18 cellular contexts compared by ENCODE assay signal in the genomic region with DNA sequence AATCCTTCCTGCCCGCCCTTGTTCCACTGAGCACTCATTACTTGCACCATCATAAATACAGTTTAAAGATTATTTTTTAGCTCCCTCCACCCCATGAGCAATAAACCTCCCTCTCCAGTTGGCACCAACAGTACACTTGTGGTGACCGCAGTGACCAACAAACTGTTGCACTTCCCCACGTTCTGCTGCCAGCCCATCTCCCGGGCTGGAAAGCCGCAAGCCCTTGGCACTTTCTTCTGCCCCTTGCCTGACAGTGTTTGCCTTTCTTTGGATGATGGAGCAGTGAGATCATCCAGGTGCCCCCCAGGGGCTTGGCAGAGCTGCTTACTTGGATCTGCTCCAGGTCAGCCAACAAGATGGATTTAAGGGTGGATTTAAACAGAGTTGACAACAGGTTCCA. TPM values are rescaled to one million over a fixed set of nuclear protein-coding genes. Genes with fewer than 3 reads are reported as not detected.
DNase-seq lines count a peak whose midpoint lies in the region; ATAC-seq and TF ChIP-seq lines count a peak whose summit lies in the region.
"Had no signal": no experiment of that assay in that cellular context is flagged by ENCODE, and none has a peak within 500 bp of the region (broad histone marks: within the 10 kb centered on the region; RNA-seq: fewer than 3 reads in every experiment).

No MANE protein-coding gene starts in this region.

- peaks cover 89% of the 10 kb centered on the region for H3K27me3 ChIP-seq in PC-9 (ENCODE audit: insufficient read depth, low read depth)
- H3K27me3 ChIP-seq: SJSA1 had no signal

- CTCF ChIA-PET in PC-9 (lab: Charles Lee): no interaction called here

- TF ChIP-seq CTCF in natural killer cell (IDR thresholded peaks at IDR 0.05) (no peak), PC-9 (conservative IDR thresholded peaks at IDR 0.05) (no peak)

- no peaks in the 10 kb centered on the region for H3F3A ChIP-seq in PC-9 (ENCODE audit: insufficient read depth, low read depth)

- H3K36me3 Mint-ChIP-seq in natural killer cell treated with Interleukin-12 subunit alpha and Interleukin-12 subunit beta and Interleukin-15 and Interleukin-18, amount 100 ng/mL, for 72 hours: no peaks in the 10 kb centered on the region
- no peaks in the 10 kb centered on the region for H3K36me3 Mint-ChIP-seq in natural killer cell
- H3K36me3 Mint-ChIP-seq: activated naive CD8-positive, alpha-beta T cell treated with anti-CD3 and anti-CD28 coated beads for 36 hours had no signal

- H3K27me3 Mint-ChIP-seq in natural killer cell treated with Interleukin-12 subunit alpha and Interleukin-12 subunit beta and Interleukin-15 and Interleukin-18, amount 100 ng/mL, for 72 hours: peaks cover 23 to 47% of the 10 kb centered on the region in 2 donors
- H3K27me3 Mint-ChIP-seq in natural killer cell (ENCODE audit: low read depth in 2 of 2): peaks cover 12 to 17% of the 10 kb centered on the region in 2 donors

- no peak overlapping the region for H3K4me3 Mint-ChIP-seq in natural killer cell treated with Interleukin-12 subunit alpha and Interleukin-12 subunit beta and Interleukin-15 and Interleukin-18, amount 100 ng/mL, for 72 hours
- no peak overlapping the region for H3K4me3 Mint-ChIP-seq in natural killer cell
- H3K4me3 Mint-ChIP-seq: activated B cell treated with CpG ODN at 0.5 μM for 24 hours; activated naive CD8-positive, alpha-beta T cell treated with anti-CD3 and anti-CD28 coated beads for 36 hours had no signal

- H3K27ac Mint-ChIP-seq in natural killer cell treated with Interleukin-12 subunit alpha and Interleukin-12 subunit beta and Interleukin-15 and Interleukin-18, amount 100 ng/mL, for 72 hours: no peak overlapping the region
- no peak overlapping the region for H3K27ac Mint-ChIP-seq in natural killer cell
- H3K27ac Mint-ChIP-seq: activated B cell treated with CpG ODN at 0.5 μM for 24 hours; activated naive CD8-positive, alpha-beta T cell treated with anti-CD3 and anti-CD28 coated beads for 36 hours had no signal

- H3K9me3 ChIP-seq in PC-9 (ENCODE audit: insufficient read depth, low read depth): no peaks in the 10 kb centered on the region
- H3K9me3 ChIP-seq: neutrophil, SJSA1, spleen, suprapubic skin had no signal

- intact Hi-C loops in natural killer cell (cut with micrococcal nuclease) (no loop called here), PC-9 (cut with micrococcal nuclease; ENCODE audit: unreplicated experiment) (no loop called here), sciatic nerve (cut with DNase I) (no loop called here)

- no peak for ATAC-seq in natural killer cell treated with Interleukin-12 subunit alpha and Interleukin-12 subunit beta and Interleukin-15 and Interleukin-18, amount 100 ng/mL, for 72 hours
- ATAC-seq in natural killer cell (no peak), sciatic nerve (no peak)
- ATAC-seq: esophagus mucosa had no signal

- H3K27ac ChIP-seq in PC-9: no peak overlapping the region
- H3K27ac ChIP-seq in epithelial cell of prostate: no peak overlapping the region
- H3K27ac ChIP-seq: neutrophil, SJSA1, spleen, suprapubic skin had no signal

- H3K4me1 ChIP-seq in PC-9 (replicated peaks; ENCODE audit: insufficient read depth): no peaks in the 10 kb centered on the region
- H3K4me1 ChIP-seq: SJSA1, spleen, suprapubic skin had no signal

- no peak overlapping the region for H2AFZ ChIP-seq in PC-9

- H3K9me2 ChIP-seq in PC-9 (ENCODE audit: insufficient read depth): no peaks in the 10 kb centered on the region

- DNase-seq in natural killer cell treated with Interleukin-12 subunit alpha and Interleukin-12 subunit beta and Interleukin-15 and Interleukin-18, amount 100 ng/mL, for 72 hours (ENCODE audit: low spot score): peak; percentile 42
- DNase-seq in natural killer cell: no peak
- peak; percentile 21 to 71 for DNase-seq in PC-9
- peak; percentile 8 for DNase-seq in epithelial cell of prostate (ENCODE audit: low read depth, low spot score)
- no peak for DNase-seq in SW 1271 (lab: John Stamatoyannopoulos, UW)
- no peak for DNase-seq in sciatic nerve (ENCODE audit: low spot score)
- DNase-seq in hypothalamus (lab: John Stamatoyannopoulos, UW): no peak
- DNase-seq in NCI-H774 (lab: John Stamatoyannopoulos, UW): no peak
- DNase-seq: activated B cell treated with CpG ODN at 0.5 μM for 24 hours; activated naive CD8-positive, alpha-beta T cell treated with anti-CD3 and anti-CD28 coated beads for 36 hours; mesendoderm; NCI-H1417; spleen had no signal

- no peak overlapping the region for H3K4me3 ChIP-seq in PC-9
- H3K4me3 ChIP-seq: SJSA1, spleen, suprapubic skin had no signal

- no peak overlapping the region for H3K4me2 ChIP-seq in PC-9

- POLR2A ChIA-PET in PC-9 (lab: Charles Lee; ENCODE audit: unreplicated experiment): no interaction called here

- no peaks in the 10 kb centered on the region for H3K36me3 ChIP-seq in PC-9 (ENCODE audit: low read depth)
- H3K36me3 ChIP-seq: neutrophil, SJSA1, spleen, suprapubic skin had no signal

- no peaks in the 10 kb centered on the region for H3K4me1 Mint-ChIP-seq in natural killer cell treated with Interleukin-12 subunit alpha and Interleukin-12 subunit beta and Interleukin-15 and Interleukin-18, amount 100 ng/mL, for 72 hours (ENCODE audit: low read depth in 2 of 2)
- no peaks in the 10 kb centered on the region for H3K4me1 Mint-ChIP-seq in natural killer cell
- H3K4me1 Mint-ChIP-seq: activated B cell treated with CpG ODN at 0.5 μM for 24 hours; activated naive CD8-positive, alpha-beta T cell treated with anti-CD3 and anti-CD28 coated beads for 36 hours had no signal

- no peaks in the 10 kb centered on the region for H3K9me3 Mint-ChIP-seq in natural killer cell treated with Interleukin-12 subunit alpha and Interleukin-12 subunit beta and Interleukin-15 and Interleukin-18, amount 100 ng/mL, for 72 hours
- H3K9me3 Mint-ChIP-seq in natural killer cell: no peaks in the 10 kb centered on the region
- H3K9me3 Mint-ChIP-seq: activated B cell treated with CpG ODN at 0.5 μM for 24 hours; activated naive CD8-positive, alpha-beta T cell treated with anti-CD3 and anti-CD28 coated beads for 36 hours had no signal

- no TSS peak for BruUV-seq in PC-9 (replicated peaks; lab: Mats Ljungman, UMichigan)

- no peaks in the 10 kb centered on the region for H4K20me1 ChIP-seq in PC-9 (ENCODE audit: insufficient read depth)

- H3K79me2 ChIP-seq in PC-9 (ENCODE audit: low read depth): no peaks in the 10 kb centered on the region

RNA-seq across cellular contexts. Expression of a gene that starts 21.6 kb away (rescaled TPM):
- not detected for total RNA-seq in natural killer cell treated with Interleukin-12 subunit alpha and Interleukin-12 subunit beta and Interleukin-15 and Interleukin-18, amount 100 ng/mL, for 72 hours
- total RNA-seq in natural killer cell (under 1 TPM in 1 of 3 donors, not detected in 2; 0.09 TPM), PC-9 (2021) (0.04 TPM in 1 of 2 replicates, not detected in the other), sciatic nerve (4.9 TPM)
- total RNA-seq: activated B cell treated with CpG ODN at 0.5 μM for 24 hours; activated naive CD8-positive, alpha-beta T cell treated with anti-CD3 and anti-CD28 coated beads for 36 hours; HT-29 had no signal

Comparison
In these comparisons a context has a peak if more than half of its experiments do, and no peak if none do; other contexts are left out.
1. DNase-seq: peak in natural killer cell treated with Interleukin-12 subunit alpha and Interleukin-12 subunit beta and Interleukin-15 and Interleukin-18, amount 100 ng/mL, for 72 hours (single experiment), PC-9 (2 of 2) and epithelial cell of prostate (single experiment); none in natural killer cell (single experiment), SW 1271 (0 of 2), sciatic nerve (single experiment), hypothalamus (0 of 51) and NCI-H774 (single experiment).